ENCODE assay signal across 34 cellular contexts in the genomic region with DNA sequence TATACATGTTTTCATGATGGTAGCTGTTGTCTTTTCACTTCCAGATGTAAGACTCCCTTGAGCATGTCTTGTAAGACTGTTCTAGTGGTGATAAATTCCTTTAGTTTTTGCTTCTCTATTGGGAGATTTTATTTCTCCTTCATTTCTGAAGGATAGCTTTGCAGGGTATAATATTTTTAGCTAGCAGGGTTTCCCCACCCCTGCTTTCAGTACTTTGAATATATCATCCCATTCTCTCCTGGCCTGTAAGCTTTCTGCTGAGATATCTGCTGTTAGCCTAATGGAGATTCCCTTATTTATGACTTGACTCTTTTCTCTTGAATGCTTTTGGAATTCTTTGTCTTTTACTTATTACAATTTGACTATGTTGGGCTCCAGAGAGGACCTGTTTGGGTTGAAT.
"Had no signal": no experiment of that assay in that cellular context is flagged by ENCODE, and none has a peak within 500 bp of the region (broad histone marks: within the 10 kb centered on the region; RNA-seq: fewer than 3 reads in every experiment).

No MANE protein-coding gene starts in this region.

- DNase-seq: Karpas-422, Kasumi-1, MM.1S, MV-4-11, NCI-H1048, NCI-H1092, NCI-H1092 treated with DMSO at 0.1 percent for 48 hours, NCI-H1105, NCI-H1105 treated with DMSO at 0.1 percent for 48 hours, NCI-H1417, NCI-H1417 treated with DMSO at 0.1 percent for 48 hours, NCI-H1436, NCI-H1436 treated with DMSO at 0.1 percent for 48 hours, NCI-H146, NCI-H1694, NCI-H1694 treated with DMSO at 0.1 percent for 48 hours, NCI-H187, NCI-H187 treated with DMSO at 0.1 percent for 48 hours, NCI-H1930, NCI-H2029, NCI-H2029 treated with DMSO at 0.1 percent for 48 hours, NCI-H2081, NCI-H2081 treated with DMSO at 0.1 percent for 48 hours, NCI-H2107, NCI-H2171, NCI-H2171 treated with DMSO at 0.1 percent for 48 hours, NCI-H2227 treated with DMSO at 0.1 percent for 48 hours, NCI-H226, NCI-H345, NCI-H446, NCI-H446 treated with DMSO at 0.1 percent for 48 hours, NCI-H510A, NCI-H510A treated with DMSO at 0.1 percent for 48 hours, NCI-H524 had no signal
